Comparison of ENCODE assay signal across 8 cellular contexts in the genomic region with DNA sequence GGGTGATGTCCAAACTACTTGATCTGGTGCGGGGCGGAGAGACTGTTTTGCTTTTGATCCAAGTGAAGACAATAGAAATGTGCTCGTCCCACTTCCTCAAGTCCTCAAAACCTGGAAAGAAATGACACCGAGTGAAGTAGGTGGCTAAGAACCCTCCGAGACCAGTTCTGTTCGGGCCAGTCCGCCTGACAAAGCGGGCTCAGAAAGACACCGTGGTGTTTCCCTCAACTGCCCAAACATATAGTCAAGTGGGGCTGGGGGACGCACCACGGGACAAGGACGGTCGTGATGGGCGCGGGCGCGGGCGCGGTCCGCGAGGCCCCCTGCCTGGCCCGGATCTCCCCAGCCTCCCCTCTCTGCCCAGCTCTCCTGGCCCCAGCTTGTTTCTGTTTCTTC. TPM values are rescaled to one million over a fixed set of nuclear protein-coding genes. Genes with fewer than 3 reads are reported as not detected.
DNase-seq lines count a peak whose midpoint lies in the region; ATAC-seq and TF ChIP-seq lines count a peak whose summit lies in the region.

No MANE protein-coding gene starts in this region.

- ATAC-seq in GM21825 (IDR thresholded peaks at IDR 0.05; ENCODE audit: unreplicated experiment): no peak

- H3K4me1 ChIP-seq in stomach: peaks cover 0 to 55% (median 27%) of the 10 kb centered on the region in 4 donors

- no peaks in the 10 kb centered on the region for H3K27me3 ChIP-seq in stomach

- intact Hi-C loops in stomach (cut with DNase I; ENCODE audit: low total_unique reads): no loop called here

- TF ChIP-seq CTCF in astrocyte of the spinal cord (IDR thresholded peaks at IDR 0.05; ENCODE audit: low read depth, low read length) (no peak), stomach (IDR thresholded peaks at IDR 0.05) (no peak)

- H3K36me3 ChIP-seq in stomach: no peaks in the 10 kb centered on the region

- no peak for TF ChIP-seq POLR2A in stomach (IDR thresholded peaks at IDR 0.05)

- no peaks in the 10 kb centered on the region for H3K9me3 ChIP-seq in stomach

- DNase-seq in EL (peak; percentile 51), M059J (ENCODE audit: low read depth) (peak; percentile 67), astrocyte of the spinal cord (ENCODE audit: low read depth, low spot score) (peak; percentile 56), left kidney (ENCODE audit: low read depth, low spot score) (peak; percentile 72), stomach (no peak), inferior parietal cortex (ENCODE audit: extremely low spot score) (no peak), DMS79 treated with DMSO at 0.1 percent for 48 hours (lab: John Stamatoyannopoulos, UW) (no peak)

- in situ Hi-C loops in astrocyte of the spinal cord (cut with HindIII; ENCODE audit: low sequenced_read_pairs): no loop called here

- peak overlapping the region; percentile 98 for H3K4me3 ChIP-seq in astrocyte of the spinal cord (ENCODE audit: low read depth, low read length)
- peak overlapping the region; percentile 69 to 83 (median 79) for H3K4me3 ChIP-seq in stomach

- 2 to 6% (median 3%) methylated on average over 22 of the region's 22 CpGs for WGBS in stomach, 5 donors

- peak overlapping the region; percentile 86 to 98 (median 95) for H3K27ac ChIP-seq in stomach

- TF ChIP-seq EP300 in stomach (IDR thresholded peaks at IDR 0.05): no peak

RNA-seq across cellular contexts. Expression of a gene that starts 1.6 kb away (rescaled TPM):
- 65.4 and 101 TPM in 2 replicates for total RNA-seq in M059J (2014; rRNA removed; shearing (Covaris generic))
- total RNA-seq in stomach: 10 to 100 TPM in 4 of 5 donors, 1 to 10 TPM in 1; 4.9 to 62.4 (median 12.5) TPM
- polyA plus RNA-seq in stomach: 10 to 100 TPM; 15.3 to 26.5 (median 17.7) TPM

RNA-seq across cellular contexts. Expression of a gene that starts 54.5 kb away (rescaled TPM):
- 185 and 260 TPM in 2 replicates for total RNA-seq in M059J (2014; rRNA removed; shearing (Covaris generic))
- 100 to 1,000 TPM in 4 of 5 donors, 10 to 100 TPM in 1; 95.0 to 342 (median 257) TPM for total RNA-seq in stomach
- polyA plus RNA-seq in stomach: 100 to 1,000 TPM; 197 to 329 (median 206) TPM

Comparison
In these comparisons a context has a peak if more than half of its experiments do, and no peak if none do; other contexts are left out.
1. DNase-seq: peak in EL (single experiment), M059J (single experiment), astrocyte of the spinal cord (single experiment) and left kidney (single experiment); none in stomach (single experiment), inferior parietal cortex (single experiment) and DMS79 treated with DMSO at 0.1 percent for 48 hours (single experiment).